ENCODE assay signal across 8 cellular contexts in genomic region chr6:127117979-127118504, GRCh38. TPM values are rescaled to one million over a fixed set of nuclear protein-coding genes. Genes with fewer than 3 reads are reported as not detected.
A peak's percentile ranks its signal among the peaks of the same experiment; 100 is the strongest.
DNase-seq lines count a peak whose midpoint lies in the region; TF ChIP-seq lines count a peak whose summit lies in the region.

No MANE protein-coding gene starts in this region.

- CTCF ChIA-PET in activated naive CD4-positive, alpha-beta T cell treated with anti-CD3 and anti-CD28 coated beads, Interleukin-2, amount 10 ng/mL, durations not matched to agents 7 days and 5 days (lab: Charles Lee): interaction anchor here (0.6 kb wide), 1 partner anchor 1084 kb away, joined by 4 read pairs; no protein-coding TSS in a partner anchor

- H3K27ac Mint-ChIP-seq in activated naive CD4-positive, alpha-beta T cell treated with anti-CD3 and anti-CD28 coated beads, Interleukin-2, amount 10 ng/mL, durations not matched to agents 7 days and 5 days: no peak overlapping the region
- H3K27ac Mint-ChIP-seq in type B pancreatic cell: no peak overlapping the region

- intact Hi-C loops in lower leg skin (cut with DNase I; ENCODE audit: low total_unique reads): no loop called here

- DNase-seq in activated naive CD4-positive, alpha-beta T cell treated with anti-CD3 and anti-CD28 coated beads, Interleukin-2, amount 10 ng/mL, durations not matched to agents 7 days and 5 days: no peak
- no peak for DNase-seq in activated naive CD4-positive, alpha-beta T cell treated with Interleukin-2 at 50 U/mL for 16 hours
- DNase-seq in astrocyte of the spinal cord (ENCODE audit: low read depth, low spot score): peak; percentile 14
- peak in 1 of 2 donors; percentile 84 for DNase-seq in lower leg skin (ENCODE audit: low spot score in 2 of 2)
- DNase-seq in type B pancreatic cell (ENCODE audit: extremely low spot score, unreplicated experiment): no peak
- no peak for DNase-seq in stimulated activated naive CD4-positive, alpha-beta T cell (lab: John Stamatoyannopoulos, UW)
- no peak for DNase-seq in NCI-H2227 (lab: John Stamatoyannopoulos, UW; ENCODE audit: unreplicated experiment)
- DNase-seq in HuH-7.5 (ENCODE audit: low spot score): no peak

- TF ChIP-seq POLR2A in lower leg skin (IDR thresholded peaks at IDR 0.05): no peak

- peaks cover 21% of the 10 kb centered on the region for H3K4me1 Mint-ChIP-seq in activated naive CD4-positive, alpha-beta T cell treated with anti-CD3 and anti-CD28 coated beads, Interleukin-2, amount 10 ng/mL, durations not matched to agents 7 days and 5 days
- H3K4me1 Mint-ChIP-seq in type B pancreatic cell (ENCODE audit: unreplicated experiment): peaks cover 26% of the 10 kb centered on the region

- no peak for TF ChIP-seq CTCF in astrocyte of the spinal cord (IDR thresholded peaks at IDR 0.05; ENCODE audit: low read depth, low read length)
- no peak for TF ChIP-seq CTCF in lower leg skin (IDR thresholded peaks at IDR 0.05)
- no peak for TF ChIP-seq CTCF in type B pancreatic cell (conservative IDR thresholded peaks at IDR 0.05)

- no peaks in the 10 kb centered on the region for H3K9me3 Mint-ChIP-seq in activated naive CD4-positive, alpha-beta T cell treated with anti-CD3 and anti-CD28 coated beads, Interleukin-2, amount 10 ng/mL, durations not matched to agents 7 days and 5 days
- H3K9me3 Mint-ChIP-seq in type B pancreatic cell: no peaks in the 10 kb centered on the region

- H3K36me3 Mint-ChIP-seq in activated naive CD4-positive, alpha-beta T cell treated with anti-CD3 and anti-CD28 coated beads, Interleukin-2, amount 10 ng/mL, durations not matched to agents 7 days and 5 days: no peaks in the 10 kb centered on the region
- H3K36me3 Mint-ChIP-seq in type B pancreatic cell: no peaks in the 10 kb centered on the region

- peaks cover 61% of the 10 kb centered on the region for H3K27me3 Mint-ChIP-seq in activated naive CD4-positive, alpha-beta T cell treated with anti-CD3 and anti-CD28 coated beads, Interleukin-2, amount 10 ng/mL, durations not matched to agents 7 days and 5 days
- peaks cover 75% of the 10 kb centered on the region for H3K27me3 Mint-ChIP-seq in type B pancreatic cell

- in situ Hi-C loops in astrocyte of the spinal cord (cut with HindIII; ENCODE audit: low sequenced_read_pairs): no loop called here

- H3K4me3 Mint-ChIP-seq in activated naive CD4-positive, alpha-beta T cell treated with anti-CD3 and anti-CD28 coated beads, Interleukin-2, amount 10 ng/mL, durations not matched to agents 7 days and 5 days: peak overlapping the region; percentile 33
- H3K4me3 Mint-ChIP-seq in type B pancreatic cell: peak overlapping the region; percentile 89

- H3K4me3 ChIP-seq in astrocyte of the spinal cord (ENCODE audit: low read depth, low read length) (peak overlapping the region; percentile 47), lower leg skin (ENCODE audit: low read depth, poor library complexity, severe bottlenecking) (peak overlapping the region; percentile 23)

- WGBS in lower leg skin, 2 donors: 1 to 2% methylated on average over 28 to 29 of the region's 29 CpGs

RNA-seq across cellular contexts. Expression of gene RSPO3, which starts 0.4 kb away (rescaled TPM):
- total RNA-seq in lower leg skin: 1 to 10 TPM in 1 of 4 donors, under 1 TPM in 3; 0.15 to 1.5 (median 0.72) TPM
- total RNA-seq in type B pancreatic cell (ENCODE audit: low replicate concordance): 5.4 and 32.3 TPM in 2 replicates
